Comparison of ENCODE assay signal across 16 cellular contexts in genomic region chr9:93254806-93255519, GRCh38.
A peak's percentile ranks its signal among the peaks of the same experiment; 100 is the strongest.
DNase-seq lines count a peak whose midpoint lies in the region; ATAC-seq and TF ChIP-seq lines count a peak whose summit lies in the region.
"Had no signal": no experiment of that assay in that cellular context is flagged by ENCODE, and none has a peak within 500 bp of the region (broad histone marks: within the 10 kb centered on the region; RNA-seq: fewer than 3 reads in every experiment).

No MANE protein-coding gene starts in this region.

- peaks cover 2% of the 10 kb centered on the region for H3K36me3 ChIP-seq in H7 (replicated peaks; ENCODE audit: control insufficient read depth, insufficient read depth, low read length)

- H3K27ac Mint-ChIP-seq in neural crest cell (ENCODE audit: unreplicated experiment): peak overlapping the region; percentile 92
- H3K27ac Mint-ChIP-seq: stimulated activated effector memory CD8-positive, alpha-beta T cell treated with anti-CD3 and anti-CD28 coated beads, Interleukin-12 subunit alpha, Interleukin-12 subunit beta, amount 100 ng/mL, for 72 hours had no signal

- ATAC-seq in GM18498 (IDR thresholded peaks at IDR 0.05; ENCODE audit: unreplicated experiment): no peak
- ATAC-seq: right cardiac atrium; stimulated activated effector memory CD8-positive, alpha-beta T cell treated with anti-CD3 and anti-CD28 coated beads, Interleukin-12 subunit alpha, Interleukin-12 subunit beta, amount 100 ng/mL, for 72 hours had no signal

- H3K4me1 Mint-ChIP-seq in neural crest cell: no peaks in the 10 kb centered on the region
- H3K4me1 Mint-ChIP-seq: CD4-positive, CD25-positive, alpha-beta regulatory T cell; stimulated activated effector memory CD8-positive, alpha-beta T cell treated with anti-CD3 and anti-CD28 coated beads, Interleukin-12 subunit alpha, Interleukin-12 subunit beta, amount 100 ng/mL, for 72 hours had no signal

- no peaks in the 10 kb centered on the region for H3K27me3 ChIP-seq in H7 (ENCODE audit: control insufficient read depth, insufficient read depth, low read length)

- H3K9me3 Mint-ChIP-seq in neural crest cell: no peaks in the 10 kb centered on the region
- H3K9me3 Mint-ChIP-seq: CD4-positive, CD25-positive, alpha-beta regulatory T cell; naive B cell; stimulated activated effector memory CD8-positive, alpha-beta T cell treated with anti-CD3 and anti-CD28 coated beads, Interleukin-12 subunit alpha, Interleukin-12 subunit beta, amount 100 ng/mL, for 72 hours had no signal

- DNase-seq in DMS 273 (lab: John Stamatoyannopoulos, UW; ENCODE audit: unreplicated experiment) (peak; percentile 55), DMS 273 treated with DMSO at 0.1 percent for 48 hours (lab: John Stamatoyannopoulos, UW) (no peak), H7 (peak; percentile 73), cerebellum (ENCODE audit: low spot score) (peak; percentile 38), neural crest cell (ENCODE audit: low read depth, low spot score) (no peak), COLO829 (ENCODE audit: low spot score) (no peak), SW480 (ENCODE audit: low spot score) (no peak)
- DNase-seq: activated gamma-delta T cell treated with Interleukin-2 at 50 U/mL for 16 hours; CD4-positive, CD25-positive, alpha-beta regulatory T cell; naive B cell; NCI-H1048; SHP77; stimulated activated CD4-positive, alpha-beta T cell treated with anti-CD3 and anti-CD28 coated beads, Interleukin-4, amount 100 ng/mL, for 24 hours had no signal

- TF ChIP-seq CTCF in neural crest cell (conservative IDR thresholded peaks at IDR 0.05): no peak

- no peak overlapping the region for H3K4me3 Mint-ChIP-seq in neural crest cell
- H3K4me3 Mint-ChIP-seq: CD4-positive, CD25-positive, alpha-beta regulatory T cell; stimulated activated effector memory CD8-positive, alpha-beta T cell treated with anti-CD3 and anti-CD28 coated beads, Interleukin-12 subunit alpha, Interleukin-12 subunit beta, amount 100 ng/mL, for 72 hours had no signal

- no peaks in the 10 kb centered on the region for H3K27me3 Mint-ChIP-seq in neural crest cell (ENCODE audit: low read depth)

- no peak overlapping the region for H3K4me3 ChIP-seq in H7 (ENCODE audit: insufficient read depth, low read depth, low read length)

- H3K36me3 Mint-ChIP-seq in neural crest cell (ENCODE audit: low read depth): no peaks in the 10 kb centered on the region
- H3K36me3 Mint-ChIP-seq: CD4-positive, CD25-positive, alpha-beta regulatory T cell; naive B cell; stimulated activated effector memory CD8-positive, alpha-beta T cell treated with anti-CD3 and anti-CD28 coated beads, Interleukin-12 subunit alpha, Interleukin-12 subunit beta, amount 100 ng/mL, for 72 hours had no signal

Comparison
In these comparisons a context has a peak if more than half of its experiments do, and no peak if none do; other contexts are left out.
1. DNase-seq: peak in DMS 273 (single experiment), H7 (single experiment) and cerebellum (single experiment); none in DMS 273 treated with DMSO at 0.1 percent for 48 hours (single experiment), neural crest cell (single experiment), COLO829 (single experiment) and SW480 (single experiment).